In the genomic region with DNA sequence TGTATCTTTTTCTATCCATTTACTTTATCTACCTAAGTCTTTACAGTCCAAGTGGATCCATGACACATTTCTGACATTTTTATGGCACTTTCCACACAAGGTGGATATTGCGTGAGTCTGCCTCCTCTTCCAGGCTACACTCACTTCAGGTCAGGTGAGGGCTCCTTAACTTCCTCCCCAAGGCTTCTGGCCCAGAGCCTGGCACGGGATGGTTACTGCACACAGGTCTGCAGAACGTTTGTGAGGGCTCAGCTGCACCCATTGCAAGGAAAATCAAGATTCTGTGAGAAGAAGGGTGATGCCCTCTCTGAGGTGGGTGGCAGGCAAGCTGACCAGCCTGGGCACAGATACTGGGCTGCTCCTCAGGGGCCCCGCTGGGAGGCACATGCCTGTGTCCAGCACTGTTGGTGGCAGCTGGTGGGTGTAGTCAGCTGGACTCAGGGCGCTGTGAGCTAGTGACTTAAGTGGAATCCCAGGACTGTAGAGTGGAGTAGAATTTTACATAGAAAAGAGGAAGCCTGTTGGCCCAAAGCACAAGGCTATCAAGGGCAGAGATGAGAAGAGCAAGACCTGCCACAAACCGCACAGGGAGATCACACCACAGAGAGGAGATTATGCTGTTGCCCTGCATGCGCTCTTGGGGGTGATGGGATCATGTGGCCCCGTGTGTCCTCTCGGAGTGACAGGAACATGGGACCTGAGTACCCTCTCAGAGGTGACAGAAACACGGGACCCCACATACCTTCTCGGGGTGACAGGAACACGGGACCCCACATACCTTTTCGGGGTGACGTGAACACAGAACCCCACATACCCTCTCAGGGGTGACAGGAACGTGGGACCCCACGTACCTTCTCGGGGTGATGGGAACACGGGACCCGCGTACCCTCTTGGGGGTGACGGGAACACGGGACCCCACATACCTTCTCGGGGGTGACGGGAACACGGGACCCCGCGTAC, we compare ENCODE assay signal across 1 cellular context.
TF ChIP-seq lines count a peak whose summit lies in the region.

No MANE protein-coding gene starts in this region.

TF ChIP-seq in SK-N-SH, 30 proteins besides CTCF, POLR2A, EP300 and RAD21 (continued from another document):
- TF ChIP-seq, protein P1, sequence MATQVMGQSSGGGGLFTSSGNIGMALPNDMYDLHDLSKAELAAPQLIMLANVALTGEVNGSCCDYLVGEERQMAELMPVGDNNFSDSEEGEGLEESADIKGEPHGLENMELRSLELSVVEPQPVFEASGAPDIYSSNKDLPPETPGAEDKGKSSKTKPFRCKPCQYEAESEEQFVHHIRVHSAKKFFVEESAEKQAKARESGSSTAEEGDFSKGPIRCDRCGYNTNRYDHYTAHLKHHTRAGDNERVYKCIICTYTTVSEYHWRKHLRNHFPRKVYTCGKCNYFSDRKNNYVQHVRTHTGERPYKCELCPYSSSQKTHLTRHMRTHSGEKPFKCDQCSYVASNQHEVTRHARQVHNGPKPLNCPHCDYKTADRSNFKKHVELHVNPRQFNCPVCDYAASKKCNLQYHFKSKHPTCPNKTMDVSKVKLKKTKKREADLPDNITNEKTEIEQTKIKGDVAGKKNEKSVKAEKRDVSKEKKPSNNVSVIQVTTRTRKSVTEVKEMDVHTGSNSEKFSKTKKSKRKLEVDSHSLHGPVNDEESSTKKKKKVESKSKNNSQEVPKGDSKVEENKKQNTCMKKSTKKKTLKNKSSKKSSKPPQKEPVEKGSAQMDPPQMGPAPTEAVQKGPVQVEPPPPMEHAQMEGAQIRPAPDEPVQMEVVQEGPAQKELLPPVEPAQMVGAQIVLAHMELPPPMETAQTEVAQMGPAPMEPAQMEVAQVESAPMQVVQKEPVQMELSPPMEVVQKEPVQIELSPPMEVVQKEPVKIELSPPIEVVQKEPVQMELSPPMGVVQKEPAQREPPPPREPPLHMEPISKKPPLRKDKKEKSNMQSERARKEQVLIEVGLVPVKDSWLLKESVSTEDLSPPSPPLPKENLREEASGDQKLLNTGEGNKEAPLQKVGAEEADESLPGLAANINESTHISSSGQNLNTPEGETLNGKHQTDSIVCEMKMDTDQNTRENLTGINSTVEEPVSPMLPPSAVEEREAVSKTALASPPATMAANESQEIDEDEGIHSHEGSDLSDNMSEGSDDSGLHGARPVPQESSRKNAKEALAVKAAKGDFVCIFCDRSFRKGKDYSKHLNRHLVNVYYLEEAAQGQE (IDR thresholded peaks at IDR 0.05; ENCODE audit: low read depth, low read length): no peak
- no peak for TF ChIP-seq RFX5 (IDR thresholded peaks at IDR 0.05; ENCODE audit: low read length)
- TF ChIP-seq EZH2phosphoT487 (IDR thresholded peaks at IDR 0.05; ENCODE audit: borderline replicate concordance, low read depth): no peak
- no peak for TF ChIP-seq FOSL2 (IDR thresholded peaks at IDR 0.05; ENCODE audit: borderline replicate concordance, low read depth)
- no peak for TF ChIP-seq POLR2AphosphoS5 (IDR thresholded peaks at IDR 0.05; ENCODE audit: low read depth, low read length)
- no peak for TF ChIP-seq GATA2 (CRISPR knock-in tag; IDR thresholded peaks at IDR 0.05)
- no peak for TF ChIP-seq NRF1 (IDR thresholded peaks at IDR 0.05; ENCODE audit: low read depth, low read length)
- no peak for TF ChIP-seq TCF12 (IDR thresholded peaks at IDR 0.05)
- no peak for TF ChIP-seq FOXJ3 (CRISPR knock-in tag; IDR thresholded peaks at IDR 0.05)
- TF ChIP-seq, protein P2, sequence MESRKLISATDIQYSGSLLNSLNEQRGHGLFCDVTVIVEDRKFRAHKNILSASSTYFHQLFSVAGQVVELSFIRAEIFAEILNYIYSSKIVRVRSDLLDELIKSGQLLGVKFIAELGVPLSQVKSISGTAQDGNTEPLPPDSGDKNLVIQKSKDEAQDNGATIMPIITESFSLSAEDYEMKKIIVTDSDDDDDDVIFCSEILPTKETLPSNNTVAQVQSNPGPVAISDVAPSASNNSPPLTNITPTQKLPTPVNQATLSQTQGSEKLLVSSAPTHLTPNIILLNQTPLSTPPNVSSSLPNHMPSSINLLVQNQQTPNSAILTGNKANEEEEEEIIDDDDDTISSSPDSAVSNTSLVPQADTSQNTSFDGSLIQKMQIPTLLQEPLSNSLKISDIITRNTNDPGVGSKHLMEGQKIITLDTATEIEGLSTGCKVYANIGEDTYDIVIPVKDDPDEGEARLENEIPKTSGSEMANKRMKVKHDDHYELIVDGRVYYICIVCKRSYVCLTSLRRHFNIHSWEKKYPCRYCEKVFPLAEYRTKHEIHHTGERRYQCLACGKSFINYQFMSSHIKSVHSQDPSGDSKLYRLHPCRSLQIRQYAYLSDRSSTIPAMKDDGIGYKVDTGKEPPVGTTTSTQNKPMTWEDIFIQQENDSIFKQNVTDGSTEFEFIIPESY (IDR thresholded peaks at IDR 0.05; ENCODE audit: borderline replicate concordance, low read depth): no peak
- TF ChIP-seq ELF1 (IDR thresholded peaks at IDR 0.05): no peak
- TF ChIP-seq MXI1 (IDR thresholded peaks at IDR 0.05; ENCODE audit: low read depth, low read length): no peak
- TF ChIP-seq, protein P3, sequence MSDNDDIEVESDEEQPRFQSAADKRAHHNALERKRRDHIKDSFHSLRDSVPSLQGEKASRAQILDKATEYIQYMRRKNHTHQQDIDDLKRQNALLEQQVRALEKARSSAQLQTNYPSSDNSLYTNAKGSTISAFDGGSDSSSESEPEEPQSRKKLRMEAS (IDR thresholded peaks at IDR 0.05; ENCODE audit: low read depth): no peak
